In the genomic region with DNA sequence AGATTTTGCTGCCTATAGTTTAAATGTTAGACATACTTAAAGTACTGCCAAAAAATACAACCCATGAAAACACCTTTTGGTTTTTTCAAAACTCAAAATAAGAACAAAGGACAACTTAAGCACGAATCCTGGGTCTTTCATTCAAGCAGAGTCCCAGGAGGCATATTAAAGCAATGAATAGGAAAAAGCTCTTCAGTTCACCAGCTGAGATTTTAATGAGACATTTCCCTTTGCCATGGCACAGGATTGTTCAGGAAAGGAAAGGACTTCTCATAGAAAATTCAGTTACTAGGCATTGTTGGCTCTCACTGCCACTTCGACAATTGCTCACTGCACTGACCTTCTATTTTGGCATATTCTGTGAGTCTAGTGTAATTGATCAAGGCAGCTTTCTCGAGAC, we compare ENCODE assay signal across 20 cellular contexts.
DNase-seq lines count a peak whose midpoint lies in the region; ATAC-seq, FAIRE-seq and TF ChIP-seq lines count a peak whose summit lies in the region.
"Had no signal": no experiment of that assay in that cellular context is flagged by ENCODE, and none has a peak within 500 bp of the region (broad histone marks: within the 10 kb centered on the region; RNA-seq: fewer than 3 reads in every experiment).

No MANE protein-coding gene starts in this region.

- H2BK15ac ChIP-seq in neuronal stem cell (ENCODE audit: low read length), result no peak overlapping the region

- H4K20me1 ChIP-seq in PC-3 (ENCODE audit: low read length), result no peaks in the 10 kb centered on the region

- no peak for TF ChIP-seq CTCF in endodermal cell (conservative IDR thresholded peaks at IDR 0.05)
- TF ChIP-seq CTCF in PC-3 (conservative IDR thresholded peaks at IDR 0.05; ENCODE audit: low read depth, low read length), result no peak

- H3K23ac ChIP-seq in neuronal stem cell (ENCODE audit: low read depth, low read length, poor library complexity), result no peak overlapping the region

- WGBS in endodermal cell (ENCODE audit: insufficient coverage in 1 of 2, insufficient read length in 1 of 2), 2 experiments, result 22% methylated on average over 3 of the region's 3 CpGs; no CpG with 5 or more reads in 1 of the 2 experiments
- no CpG with 5 or more reads among the region's 3 CpGs for WGBS in neuronal stem cell (ENCODE audit: extremely low coverage in 2 of 2, insufficient read length in 2 of 2, insufficient replicate concordance in 1 of 2), 2 donors

- H3K9me2 ChIP-seq in PC-3 (replicated peaks; ENCODE audit: low read length), result no peaks in the 10 kb centered on the region

- no peaks in the 10 kb centered on the region for H3K9me3 Mint-ChIP-seq in endodermal cell
- H3K9me3 Mint-ChIP-seq: stimulated activated memory B cell treated with anti-CD40 and anti-IgM and Interleukin-4, amounts not matched to agents 10 μg/mL and 1 μg/mL and 100 μg/mL, for 72 hours had no signal

- DNase-seq in NCI-H1092 (lab: John Stamatoyannopoulos, UW) (peak; percentile 72), NCI-H2107 treated with DMSO at 0.1 percent for 48 hours (lab: John Stamatoyannopoulos, UW; ENCODE audit: unreplicated experiment) (peak; percentile 85), endodermal cell (no peak), neuronal stem cell (ENCODE audit: low spot score) (peak; percentile 50), urothelium cell line (ENCODE audit: low spot score) (no peak), PC-3 (no peak), Right ventricle myocardium superior (no peak)
- DNase-seq: activated T-cell treated with anti-CD3 and anti-CD28 coated beads, Interleukin-2, amount 50 U/mL, for 24 hours; GF-D8; left colon; MG63; NCI-H446; T-helper 1 cell; thyroid gland had no signal

- H2BK12ac ChIP-seq in neuronal stem cell (ENCODE audit: low read length), result no peak overlapping the region

- no peak overlapping the region for H3K14ac ChIP-seq in neuronal stem cell (ENCODE audit: low read length)

- no peaks in the 10 kb centered on the region for H3K79me2 ChIP-seq in PC-3 (ENCODE audit: low read length)

- H2BK120ac ChIP-seq in neuronal stem cell (ENCODE audit: low read depth, low read length), result no peak overlapping the region

- H3F3A ChIP-seq in PC-3 (ENCODE audit: low read length, unreplicated experiment), result no peaks in the 10 kb centered on the region

- intact Hi-C loops in PC-3 (cut with micrococcal nuclease) (no loop called here), Right ventricle myocardium superior (cut with DNase I) (no loop called here)

- no peaks in the 10 kb centered on the region for H3K36me3 ChIP-seq in endodermal cell (ENCODE audit: control insufficient read depth, insufficient read depth, low read length)
- no peaks in the 10 kb centered on the region for H3K36me3 ChIP-seq in neuronal stem cell (replicated peaks in 1 of 2; ENCODE audit: control insufficient read depth in 2 of 2, insufficient read depth in 2 of 2, low read length in 2 of 2)
- no peaks in the 10 kb centered on the region for H3K36me3 ChIP-seq in PC-3 (ENCODE audit: low read depth, low read length)
- H3K36me3 ChIP-seq: MG63, right atrium auricular region, thyroid gland had no signal

- H2AFZ ChIP-seq in neuronal stem cell (ENCODE audit: low read length), result peak overlapping the region; percentile 5
- no peak overlapping the region for H2AFZ ChIP-seq in PC-3 (ENCODE audit: low read length)

- no peak overlapping the region for H3K4me3 Mint-ChIP-seq in endodermal cell
- H3K4me3 Mint-ChIP-seq: activated T-cell treated with anti-CD3 and anti-CD28 coated beads, Interleukin-2, amount 50 U/mL, for 24 hours; IgD-negative memory B cell; stimulated activated memory B cell treated with anti-CD40 and anti-IgM and Interleukin-4, amounts not matched to agents 10 μg/mL and 1 μg/mL and 100 μg/mL, for 72 hours had no signal

- H3K36me3 Mint-ChIP-seq in endodermal cell (ENCODE audit: low read depth), result no peaks in the 10 kb centered on the region
- H3K36me3 Mint-ChIP-seq: activated naive CD4-positive, alpha-beta T cell treated with anti-CD3 and anti-CD28 coated beads, Interleukin-2, amount 50 U/mL, for 72 hours; IgD-negative memory B cell; stimulated activated memory B cell treated with anti-CD40 and anti-IgM and Interleukin-4, amounts not matched to agents 10 μg/mL and 1 μg/mL and 100 μg/mL, for 72 hours had no signal

- H3K27me3 Mint-ChIP-seq in endodermal cell (ENCODE audit: insufficient read depth), result no peaks in the 10 kb centered on the region
- H3K27me3 Mint-ChIP-seq: activated T-cell treated with anti-CD3 and anti-CD28 coated beads, Interleukin-2, amount 50 U/mL, for 24 hours; IgD-negative memory B cell; stimulated activated memory B cell treated with anti-CD40 and anti-IgM and Interleukin-4, amounts not matched to agents 10 μg/mL and 1 μg/mL and 100 μg/mL, for 72 hours had no signal

- no peak overlapping the region for H3K4ac ChIP-seq in neuronal stem cell (ENCODE audit: low read length)

- no peak for ATAC-seq in HG02678 (IDR thresholded peaks at IDR 0.05; ENCODE audit: unreplicated experiment)
- no peak for ATAC-seq in PC-3
- ATAC-seq in Right ventricle myocardium superior (ENCODE audit: poor library complexity), result no peak
- ATAC-seq: activated naive CD4-positive, alpha-beta T cell treated with anti-CD3 and anti-CD28 coated beads, Interleukin-2, amount 50 U/mL, for 72 hours; left colon; stimulated activated memory B cell treated with anti-CD40 and anti-IgM and Interleukin-4, amounts not matched to agents 10 μg/mL and 1 μg/mL and 100 μg/mL, for 72 hours had no signal

- CTCF ChIA-PET in PC-3 (lab: Charles Lee), result no interaction called here

- POLR2A ChIA-PET in PC-3 (lab: Charles Lee; ENCODE audit: unreplicated experiment), result no interaction called here

- peak overlapping the region; percentile 68 for H3K27ac Mint-ChIP-seq in endodermal cell
- H3K27ac Mint-ChIP-seq: activated naive CD4-positive, alpha-beta T cell treated with anti-CD3 and anti-CD28 coated beads, Interleukin-2, amount 50 U/mL, for 72 hours; activated T-cell treated with anti-CD3 and anti-CD28 coated beads, Interleukin-2, amount 50 U/mL, for 24 hours; IgD-negative memory B cell; stimulated activated memory B cell treated with anti-CD40 and anti-IgM and Interleukin-4, amounts not matched to agents 10 μg/mL and 1 μg/mL and 100 μg/mL, for 72 hours had no signal

- H3K9ac ChIP-seq in endodermal cell (ENCODE audit: extremely low read depth, low read length, poor library complexity, severe bottlenecking) (no peak overlapping the region), neuronal stem cell (ENCODE audit: low read depth, low read length, poor library complexity) (no peak overlapping the region), PC-3 (ENCODE audit: low read length) (no peak overlapping the region)

- no peak for FAIRE-seq in urothelium cell line (lab: Jason Lieb, UNC)
- FAIRE-seq: GM12878 had no signal

- no peak overlapping the region for H4K8ac ChIP-seq in neuronal stem cell (ENCODE audit: low read depth, low read length)

- H3K4me2 ChIP-seq in neuronal stem cell (ENCODE audit: insufficient read depth, low read length, poor library complexity, severe bottlenecking) (peak overlapping the region; percentile 42), PC-3 (ENCODE audit: low read length) (no peak overlapping the region)

- no peak overlapping the region for H3K4me3 ChIP-seq in endodermal cell (ENCODE audit: low read length)
- H3K4me3 ChIP-seq in neuronal stem cell (ENCODE audit: low read length in 2 of 2), result no peak overlapping the region
- no peak overlapping the region for H3K4me3 ChIP-seq in PC-3 (ENCODE audit: low read length)
- H3K4me3 ChIP-seq: GM12878, MG63, right atrium auricular region, thyroid gland had no signal

- H3K4me1 Mint-ChIP-seq in endodermal cell, result peaks cover 61% of the 10 kb centered on the region
- H3K4me1 Mint-ChIP-seq: IgD-negative memory B cell; stimulated activated memory B cell treated with anti-CD40 and anti-IgM and Interleukin-4, amounts not matched to agents 10 μg/mL and 1 μg/mL and 100 μg/mL, for 72 hours had no signal

- H3K9me3 ChIP-seq in endodermal cell (ENCODE audit: control insufficient read depth, low read length) (no peaks in the 10 kb centered on the region), neuronal stem cell (replicated peaks in 1 of 2; ENCODE audit: control insufficient read depth in 2 of 2, insufficient read depth in 1 of 2, low read depth in 1 of 2, low read length in 2 of 2) (no peaks in the 10 kb centered on the region), PC-3 (ENCODE audit: low read length) (no peaks in the 10 kb centered on the region)
- H3K9me3 ChIP-seq: MG63, right atrium auricular region, thyroid gland had no signal

- H3K4me1 ChIP-seq in endodermal cell (ENCODE audit: control insufficient read depth, insufficient read depth, low read length), result peaks cover 11% of the 10 kb centered on the region
- H3K4me1 ChIP-seq in neuronal stem cell (ENCODE audit: control insufficient read depth in 2 of 2, insufficient read depth in 1 of 2, low read depth in 1 of 2, low read length in 2 of 2), result peaks cover 15 to 25% of the 10 kb centered on the region in 2 donors
- no peaks in the 10 kb centered on the region for H3K4me1 ChIP-seq in PC-3 (ENCODE audit: insufficient read depth, low read length)
- H3K4me1 ChIP-seq: right atrium auricular region, thyroid gland had no signal

- H2AK5ac ChIP-seq in neuronal stem cell (ENCODE audit: low read depth, low read length), result no peak overlapping the region

- H3K79me1 ChIP-seq in neuronal stem cell (ENCODE audit: low read depth, low read length), result no peaks in the 10 kb centered on the region

- peak overlapping the region; percentile 72 for H3K27ac ChIP-seq in endodermal cell (ENCODE audit: low read depth, low read length)
- H3K27ac ChIP-seq in neuronal stem cell (replicated peaks; ENCODE audit: low read length), result peak overlapping the region; percentile 88
- H3K27ac ChIP-seq in PC-3 (ENCODE audit: low read length), result no peak overlapping the region
- H3K27ac ChIP-seq: right atrium auricular region, thyroid gland had no signal

- H3K27me3 ChIP-seq in endodermal cell (ENCODE audit: control insufficient read depth, insufficient read depth, low read length, poor library complexity, severe bottlenecking), result no peaks in the 10 kb centered on the region
- H3K27me3 ChIP-seq in neuronal stem cell (ENCODE audit: control insufficient read depth in 3 of 3, insufficient read depth in 3 of 3, low read depth in 1 of 3, low read length in 3 of 3), result no peaks in the 10 kb centered on the region
- no peaks in the 10 kb centered on the region for H3K27me3 ChIP-seq in PC-3 (ENCODE audit: low read length)
- H3K27me3 ChIP-seq: MG63, right atrium auricular region, thyroid gland had no signal

- H4K91ac ChIP-seq in neuronal stem cell (ENCODE audit: low read depth, low read length, poor library complexity), result no peak overlapping the region

- no TSS peak for BruUV-seq in PC-3 (replicated peaks; lab: Mats Ljungman, UMichigan)

- no peak overlapping the region for H3K18ac ChIP-seq in neuronal stem cell (ENCODE audit: low read length)

- H2BK5ac ChIP-seq in neuronal stem cell (ENCODE audit: low read length), result no peak overlapping the region

Comparison
In these comparisons a context has a peak if more than half of its experiments do, and no peak if none do; other contexts are left out.
1. DNase-seq: peak in NCI-H1092 (single experiment), NCI-H2107 treated with DMSO at 0.1 percent for 48 hours (single experiment) and neuronal stem cell (single experiment); none in endodermal cell (single experiment), urothelium cell line (single experiment), PC-3 (single experiment) and Right ventricle myocardium superior (single experiment).